8 cellular contexts compared by ENCODE assay signal in genomic region chrX:373641-374471, GRCh38. TPM values are rescaled to one million over a fixed set of nuclear protein-coding genes. Genes with fewer than 3 reads are reported as not detected.
A peak's percentile ranks its signal among the peaks of the same experiment; 100 is the strongest.
DNase-seq lines count a peak whose midpoint lies in the region; ATAC-seq, FAIRE-seq and TF ChIP-seq lines count a peak whose summit lies in the region.

No MANE protein-coding gene starts in this region.

- WGBS in aorta, 2 donors: 0% methylated on average over 70 to 93 of the region's 93 CpGs

- H4K20me1 ChIP-seq in endothelial cell of umbilical vein (replicated peaks; ENCODE audit: control insufficient read depth, extremely low read depth, insufficient read depth, low read length): no peaks in the 10 kb centered on the region

- POLR2A ChIA-PET in CD4-positive, alpha-beta memory T cell (lab: Charles Lee; ENCODE audit: partially characterized antibody): no interaction called here
- POLR2A ChIA-PET in T-cell (lab: Charles Lee) (no interaction called here), endothelial cell of umbilical vein (lab: Charles Lee) (no interaction called here), HEK293T (lab: Yijun Ruan, JAX) (no interaction called here)

- no peaks in the 10 kb centered on the region for H3K36me3 ChIP-seq in CD4-positive, alpha-beta memory T cell (ENCODE audit: insufficient read depth, low read length)
- H3K36me3 ChIP-seq in endothelial cell of umbilical vein (ENCODE audit: control insufficient read depth in 2 of 2, extremely low read depth in 1 of 2, insufficient read depth in 2 of 2, low read length in 2 of 2): no peaks in the 10 kb centered on the region
- no peaks in the 10 kb centered on the region for H3K36me3 ChIP-seq in aorta (ENCODE audit: control insufficient read depth in 1 of 2, insufficient read depth in 2 of 2, low read length in 1 of 2)

- ATAC-seq in T-cell (replicated peaks in 1 of 4) (peak; percentile 65 to 76 (median 70)), aorta (ENCODE audit: low FRiP score) (peak; percentile 31)

- H3K27ac ChIP-seq in CD4-positive, alpha-beta memory T cell (ENCODE audit: low read depth, low read length): no peak overlapping the region
- H3K27ac ChIP-seq in endothelial cell of umbilical vein (ENCODE audit: insufficient read depth, low read depth, low read length) (no peak overlapping the region), aorta (ENCODE audit: low read depth in 1 of 2, low read length in 2 of 2) (no peak overlapping the region)

- no peaks in the 10 kb centered on the region for H3K27me3 ChIP-seq in CD4-positive, alpha-beta memory T cell (ENCODE audit: insufficient read depth, low read length)
- peaks cover 9 to 16% of the 10 kb centered on the region in 2 experiments for H3K27me3 ChIP-seq in endothelial cell of umbilical vein (ENCODE audit: control insufficient read depth in 2 of 2, insufficient read depth in 2 of 2, low read length in 2 of 2)
- H3K27me3 ChIP-seq in aorta (ENCODE audit: control insufficient read depth in 1 of 2, insufficient read depth in 2 of 2, low read length in 1 of 2): no peaks in the 10 kb centered on the region

- no peaks in the 10 kb centered on the region for H3K9me1 ChIP-seq in endothelial cell of umbilical vein (replicated peaks; ENCODE audit: control insufficient read depth, extremely low read depth, insufficient read depth, low read length)

- dilution Hi-C loops in endothelial cell of umbilical vein (cut with MboI; ENCODE audit: extremely low pct_ligation_motif_present, low sequenced_read_pairs): no loop called here

- no peak overlapping the region for H3K9ac ChIP-seq in endothelial cell of umbilical vein (replicated peaks; ENCODE audit: extremely low read depth, insufficient read depth, low read length)

- H3K4me2 ChIP-seq in endothelial cell of umbilical vein (ENCODE audit: insufficient read depth, low read length): peak overlapping the region; percentile 61

- peaks cover 9 to 45% (median 25%) of the 10 kb centered on the region in 4 donors for H3K4me1 Mint-ChIP-seq in CD4-positive, alpha-beta memory T cell
- H3K4me1 Mint-ChIP-seq in T-cell (peaks cover 37 to 46% (median 42%) of the 10 kb centered on the region in 3 donors), nephron (peaks cover 27% of the 10 kb centered on the region)

- peaks cover 25 to 30% of the 10 kb centered on the region in 2 donors for H3K27me3 Mint-ChIP-seq in CD4-positive, alpha-beta memory T cell
- H3K27me3 Mint-ChIP-seq in T-cell: peaks cover 30 to 47% of the 10 kb centered on the region in 2 donors
- H3K27me3 Mint-ChIP-seq in nephron (ENCODE audit: low read depth): peaks cover 60% of the 10 kb centered on the region

- no peak for TF ChIP-seq POLR2A in endothelial cell of umbilical vein (IDR thresholded peaks at IDR 0.05; ENCODE audit: low read depth, low read length)

- peak overlapping the region; percentile 41 to 83 (median 72) for H3K4me3 Mint-ChIP-seq in CD4-positive, alpha-beta memory T cell
- H3K4me3 Mint-ChIP-seq in T-cell: peak overlapping the region; percentile 68 to 74 (median 69)
- H3K4me3 Mint-ChIP-seq in nephron: peak overlapping the region; percentile 84 to 87 (median 85)

- no peaks in the 10 kb centered on the region for H3K9me3 ChIP-seq in CD4-positive, alpha-beta memory T cell (ENCODE audit: control insufficient read depth in 1 of 2, low read length in 2 of 2)
- H3K9me3 ChIP-seq in endothelial cell of umbilical vein (replicated peaks; ENCODE audit: control insufficient read depth, insufficient read depth, low read length) (no peaks in the 10 kb centered on the region), aorta (ENCODE audit: control insufficient read depth, low read length) (no peaks in the 10 kb centered on the region)

- DNase-seq in CD4-positive, alpha-beta memory T cell: peak in 2 of 5 donors; percentile 12 to 15
- peak in 12 of 34 experiments; percentile 7 to 38 (median 20) for DNase-seq in T-cell
- peak; percentile 58 for DNase-seq in endothelial cell of umbilical vein (ENCODE audit: low read depth, low spot score)
- DNase-seq in aorta: no peak
- no peak for DNase-seq in DMS153 treated with DMSO at 0.1 percent for 48 hours (lab: John Stamatoyannopoulos, UW; ENCODE audit: unreplicated experiment)
- no peak for DNase-seq in HEK293T (ENCODE audit: extremely low spot score)
- no peak for DNase-seq in DMS79 treated with DMSO at 0.1 percent for 48 hours (lab: John Stamatoyannopoulos, UW)

- peaks cover 9% of the 10 kb centered on the region for H3K4me1 ChIP-seq in CD4-positive, alpha-beta memory T cell (ENCODE audit: insufficient read depth, low read length)
- H3K4me1 ChIP-seq in endothelial cell of umbilical vein (ENCODE audit: control insufficient read depth, extremely low read depth, insufficient read depth, low read length): peaks cover 15% of the 10 kb centered on the region
- H3K4me1 ChIP-seq in aorta (ENCODE audit: control insufficient read depth in 1 of 2, insufficient read depth in 2 of 2, low read length in 2 of 2): no peaks in the 10 kb centered on the region

- H2AFZ ChIP-seq in endothelial cell of umbilical vein (ENCODE audit: low read depth, low read length): peak overlapping the region; percentile 72

- intact Hi-C loops in CD4-positive, alpha-beta memory T cell (cut with micrococcal nuclease): no loop called here
- intact Hi-C loops in endothelial cell of umbilical vein (cut with micrococcal nuclease) (no loop called here), aorta (cut with DNase I) (no loop called here)

- no peak overlapping the region for H3K27ac Mint-ChIP-seq in CD4-positive, alpha-beta memory T cell
- H3K27ac Mint-ChIP-seq in T-cell: no peak overlapping the region
- H3K27ac Mint-ChIP-seq in nephron: peak overlapping the region in 1 of 3 experiments; percentile 16

- peaks cover 0 to 3% of the 10 kb centered on the region in 2 donors for H3K36me3 Mint-ChIP-seq in CD4-positive, alpha-beta memory T cell
- H3K36me3 Mint-ChIP-seq in T-cell (peaks cover 4% of the 10 kb centered on the region), nephron (ENCODE audit: low read depth) (no peaks in the 10 kb centered on the region)

- no peak for TF ChIP-seq CTCF in endothelial cell of umbilical vein (IDR thresholded peaks at IDR 0.05; ENCODE audit: extremely low read depth in 1 of 2, insufficient read depth in 1 of 2, low read depth in 1 of 2, low read length in 2 of 2)
- TF ChIP-seq CTCF in nephron (IDR thresholded peaks at IDR 0.05; ENCODE audit: unreplicated experiment in 3 of 3): no peak

- H3K79me2 ChIP-seq in endothelial cell of umbilical vein (ENCODE audit: control insufficient read depth, insufficient read depth, low read length): no peaks in the 10 kb centered on the region

- H3K4me3 ChIP-seq in CD4-positive, alpha-beta memory T cell (ENCODE audit: low read length in 2 of 2): no peak overlapping the region
- peak overlapping the region; percentile 29 to 45 (median 40) for H3K4me3 ChIP-seq in endothelial cell of umbilical vein (replicated peaks in 1 of 3; ENCODE audit: insufficient read depth in 1 of 3, low read depth in 1 of 3, low read length in 3 of 3)
- peak overlapping the region in 1 of 2 donors; percentile 15 for H3K4me3 ChIP-seq in aorta (ENCODE audit: low read length in 2 of 2)

- BruUV-seq in endothelial cell of umbilical vein (replicated peaks; lab: Mats Ljungman, UMichigan): no TSS peak

- H3K9me3 Mint-ChIP-seq in CD4-positive, alpha-beta memory T cell: peaks cover 0 to 5% (median 0%) of the 10 kb centered on the region in 8 donors
- H3K9me3 Mint-ChIP-seq in T-cell (no peaks in the 10 kb centered on the region), nephron (no peaks in the 10 kb centered on the region)

- peak; percentile 52 for FAIRE-seq in endothelial cell of umbilical vein (lab: Jason Lieb, UNC)

- CTCF ChIA-PET in CD4-positive, alpha-beta memory T cell (lab: Charles Lee; ENCODE audit: partially characterized antibody): no interaction called here
- CTCF ChIA-PET in T-cell (lab: Charles Lee) (no interaction called here), endothelial cell of umbilical vein (lab: Charles Lee) (no interaction called here), HEK293T (lab: Yijun Ruan, JAX) (no interaction called here)

TF ChIP-seq in endothelial cell of umbilical vein, 7 proteins besides CTCF, POLR2A, EP300 and RAD21 (continues in another document):
- no peak for TF ChIP-seq JUN (IDR thresholded peaks at IDR 0.05; ENCODE audit: borderline replicate concordance, insufficient read depth, insufficient read length, low read depth)
- no peak for TF ChIP-seq MYC (IDR thresholded peaks at IDR 0.05; ENCODE audit: low read depth, low read length)

TF ChIP-seq in HEK293T, 16 proteins besides CTCF, POLR2A, EP300 and RAD21 (continues in another document):
- TF ChIP-seq ARNT (IDR thresholded peaks at IDR 0.05): no peak
- no peak for TF ChIP-seq LEF1 (IDR thresholded peaks at IDR 0.05; ENCODE audit: borderline replicate concordance)
- no peak for TF ChIP-seq FOXK2 (IDR thresholded peaks at IDR 0.05)
- no peak for TF ChIP-seq FOXA1 (IDR thresholded peaks at IDR 0.05)

RNA-seq across cellular contexts. Expression of gene PPP2R3B, which starts 12.9 kb away (rescaled TPM):
- total RNA-seq in CD4-positive, alpha-beta memory T cell: 10 to 100 TPM; 42.3 to 45.2 TPM
- 1 to 10 TPM; 8.0 to 8.4 TPM for polyA plus RNA-seq in CD4-positive, alpha-beta memory T cell
- total RNA-seq in T-cell (10 to 100 TPM; 30.5 to 56.5 (median 46.6) TPM), endothelial cell of umbilical vein (29.2 and 33.6 TPM in 2 replicates), aorta (10 to 100 TPM in 1 of 2 donors, 1 to 10 TPM in 1; 7.8 to 19.1 TPM)
- polyA plus RNA-seq in endothelial cell of umbilical vein (18.9 and 19.1 TPM in 2 replicates), aorta (10 to 100 TPM in 1 of 2 donors, 1 to 10 TPM in 1; 3.1 to 41.8 TPM)
- 11.3 and 13.8 TPM in 2 replicates for polyA plus RNA-seq in endothelial cell of umbilical vein (2011; cell fraction: cytosol; rRNA removed)
- polyA plus RNA-seq in endothelial cell of umbilical vein (2011; cell fraction: nucleus; rRNA removed): 59.1 and 61.8 TPM in 2 replicates
- polyA plus RNA-seq in endothelial cell of umbilical vein (2012): 13.1 and 24.4 TPM in 2 replicates
- polyA minus RNA-seq in endothelial cell of umbilical vein: 11.5 and 16.0 TPM in 2 replicates
- polyA minus RNA-seq in endothelial cell of umbilical vein (2011; cell fraction: cytosol; rRNA and poly(A)+ RNA removed): 24.2 TPM
- polyA minus RNA-seq in endothelial cell of umbilical vein (2011; cell fraction: nucleus; rRNA and poly(A)+ RNA removed): 18.9 and 30.7 TPM in 2 replicates

RNA-seq across cellular contexts. Expression of gene GTPBP6, which starts 55.3 kb away (rescaled TPM):
- total RNA-seq in CD4-positive, alpha-beta memory T cell: 10 to 100 TPM; 77.1 to 79.3 TPM
- polyA plus RNA-seq in CD4-positive, alpha-beta memory T cell: 10 to 100 TPM; 34.8 to 49.4 TPM
- total RNA-seq in T-cell: 100 to 1,000 TPM in 3 of 5 donors, 10 to 100 TPM in 2; 58.8 to 112 (median 111) TPM
- 62.1 and 63.5 TPM in 2 replicates for total RNA-seq in endothelial cell of umbilical vein
- 39.1 and 40.4 TPM in 2 replicates for polyA plus RNA-seq in endothelial cell of umbilical vein
- 28.7 and 38.5 TPM in 2 replicates for polyA plus RNA-seq in endothelial cell of umbilical vein (2011; cell fraction: cytosol; rRNA removed)
- polyA plus RNA-seq in endothelial cell of umbilical vein (2011; cell fraction: nucleus; rRNA removed): 32.2 and 34.8 TPM in 2 replicates
- polyA plus RNA-seq in endothelial cell of umbilical vein (2012): 27.7 and 38.8 TPM in 2 replicates
- polyA minus RNA-seq in endothelial cell of umbilical vein: 21.0 and 27.8 TPM in 2 replicates
- polyA minus RNA-seq in endothelial cell of umbilical vein (2011; cell fraction: cytosol; rRNA and poly(A)+ RNA removed): 17.6 TPM
- 11.4 and 15.5 TPM in 2 replicates for polyA minus RNA-seq in endothelial cell of umbilical vein (2011; cell fraction: nucleus; rRNA and poly(A)+ RNA removed)
- total RNA-seq in aorta: 10 to 100 TPM; 34.7 to 44.7 TPM
- 10 to 100 TPM; 38.8 to 62.6 TPM for polyA plus RNA-seq in aorta

Comparison
In these comparisons a context has a peak if more than half of its experiments do, and no peak if none do; other contexts are left out.
1. H3K4me3 ChIP-seq: peak in endothelial cell of umbilical vein (3 of 3); none in CD4-positive, alpha-beta memory T cell (0 of 2).
2. Peak in every context shown above with its lines, with median percentiles within 50 percentile points of each other: H3K4me3 Mint-ChIP-seq.